In genomic region chr2:158761626-158762025, GRCh38 we compare ENCODE assay signal across 16 cellular contexts. TPM values are rescaled to one million over a fixed set of nuclear protein-coding genes. Genes with fewer than 3 reads are reported as not detected.
DNase-seq lines count a peak whose midpoint lies in the region; TF ChIP-seq lines count a peak whose summit lies in the region.
"Had no signal": no experiment of that assay in that cellular context is flagged by ENCODE, and none has a peak within 500 bp of the region (broad histone marks: within the 10 kb centered on the region; RNA-seq: fewer than 3 reads in every experiment).

No MANE protein-coding gene starts in this region.

- H3K4me1 ChIP-seq in mammary epithelial cell (ENCODE audit: insufficient read depth, low read length): peaks cover 21% of the 10 kb centered on the region
- H3K4me1 ChIP-seq in osteoblast (ENCODE audit: insufficient read depth, low read length): no peaks in the 10 kb centered on the region
- H3K4me1 ChIP-seq: A549, transverse colon had no signal

- intact Hi-C loops in mammary epithelial cell (cut with micrococcal nuclease): loop anchor here (2.0 kb wide), 1 partner anchor 19 kb away; no protein-coding TSS in a partner anchor

- CTCF ChIA-PET in mammary epithelial cell (lab: Charles Lee; ENCODE audit: low non-redundant PET): interaction anchor here (0.7 kb wide), 1 partner anchor 357 kb away, joined by 3 read pairs; no protein-coding TSS in a partner anchor

- H3K9me3 ChIP-seq in mammary epithelial cell (replicated peaks; ENCODE audit: insufficient read depth, low read length): no peaks in the 10 kb centered on the region
- no peaks in the 10 kb centered on the region for H3K9me3 ChIP-seq in osteoblast (ENCODE audit: low read depth, low read length)
- H3K9me3 ChIP-seq: A549, transverse colon had no signal

- H3K27me3 ChIP-seq in mammary epithelial cell (ENCODE audit: insufficient read depth, low read length) (no peaks in the 10 kb centered on the region), osteoblast (ENCODE audit: insufficient read depth, low read length) (no peaks in the 10 kb centered on the region)
- H3K27me3 ChIP-seq: dorsolateral prefrontal cortex, transverse colon had no signal

- DNase-seq in AG20443 (ENCODE audit: low spot score): peak; percentile 78
- DNase-seq in Kasumi-1 (lab: John Stamatoyannopoulos, UW): peak; percentile 68 to 85
- peak; percentile 99 for DNase-seq in mammary epithelial cell
- peak; percentile 89 for DNase-seq in kidney tubule cell (ENCODE audit: low spot score)
- DNase-seq in activated naive CD4-positive, alpha-beta T cell treated with Interleukin-2 at 50 U/mL for 16 hours: no peak
- no peak for DNase-seq in osteoblast (ENCODE audit: insufficient read length, low spot score, missing footprints)
- no peak for DNase-seq in activated T-cell treated with anti-CD3 and anti-CD28 coated beads, Interleukin-2, amount 50 U/mL, for 48 hours
- no peak for DNase-seq in stimulated activated CD4-positive, alpha-beta T cell treated with anti-CD3 and anti-CD28 coated beads, Interleukin-4, amount 100 ng/mL, for 4 hours
- DNase-seq: activated CD8-positive, alpha-beta memory T cell treated with anti-CD3 and anti-CD28 coated beads, Interleukin-2, amount 10 ng/mL, durations not matched to agents 7 days and 5 days; activated naive CD8-positive, alpha-beta T cell treated with anti-CD3 and anti-CD28 coated beads for 36 hours; NCI-H1417 treated with DMSO at 0.1 percent for 48 hours; NCI-H526; small intestine; transverse colon had no signal

- peak overlapping the region; percentile 42 for H3K9ac ChIP-seq in mammary epithelial cell (ENCODE audit: insufficient read depth, low read length)

- H3K4me3 ChIP-seq in mammary epithelial cell (replicated peaks in 1 of 3; ENCODE audit: insufficient read depth in 1 of 3, low read depth in 2 of 3, low read length in 3 of 3) (peak overlapping the region in 2 of 3 experiments; percentile 0 to 13), osteoblast (ENCODE audit: insufficient read depth, low read length) (no peak overlapping the region)
- H3K4me3 ChIP-seq: A549, dorsolateral prefrontal cortex, transverse colon had no signal

- H4K20me1 ChIP-seq in mammary epithelial cell (ENCODE audit: insufficient read depth, low read length) (no peaks in the 10 kb centered on the region), osteoblast (ENCODE audit: insufficient read depth, low read length) (no peaks in the 10 kb centered on the region)

- H3K4me2 ChIP-seq in mammary epithelial cell (ENCODE audit: insufficient read depth, low read depth, low read length) (peak overlapping the region; percentile 75), osteoblast (ENCODE audit: insufficient read depth, low read length) (no peak overlapping the region)
- H3K4me2 ChIP-seq: A549 had no signal

- in situ Hi-C loops in mammary epithelial cell (cut with MboI; ENCODE audit: low sequenced_read_pairs in 2 of 2): no loop called here

- dilution Hi-C loops in mammary epithelial cell (cut with HindIII; ENCODE audit: low sequenced_read_pairs): no loop called here

- H2AFZ ChIP-seq in mammary epithelial cell (ENCODE audit: low read depth, low read length): peak overlapping the region; percentile 94
- H2AFZ ChIP-seq in osteoblast (ENCODE audit: low read length): no peak overlapping the region

- no peaks in the 10 kb centered on the region for H3K79me2 ChIP-seq in mammary epithelial cell (ENCODE audit: insufficient read depth, low read length)
- H3K79me2 ChIP-seq in osteoblast (ENCODE audit: insufficient read depth, low read length): no peaks in the 10 kb centered on the region

- 0% methylated on average over 4 of the region's 4 CpGs for WGBS in mammary epithelial cell (ENCODE audit: low coverage, missing lambda C conversion rate)

- peak overlapping the region; percentile 82 for H3K27ac ChIP-seq in mammary epithelial cell (ENCODE audit: insufficient read depth, low read depth, low read length)
- no peak overlapping the region for H3K27ac ChIP-seq in osteoblast (ENCODE audit: low read depth, low read length)
- H3K27ac ChIP-seq: A549, dorsolateral prefrontal cortex, transverse colon had no signal

- BruUV-seq in mammary epithelial cell (replicated peaks; lab: Mats Ljungman, UMichigan): no TSS peak

- no peaks in the 10 kb centered on the region for H3K36me3 ChIP-seq in mammary epithelial cell (ENCODE audit: insufficient read depth, low read length)
- no peaks in the 10 kb centered on the region for H3K36me3 ChIP-seq in osteoblast (ENCODE audit: insufficient read depth, low read length)
- H3K36me3 ChIP-seq: transverse colon had no signal

- no peak for TF ChIP-seq CTCF in mammary epithelial cell (conservative IDR thresholded peaks at IDR 0.05 in 1 of 2, IDR thresholded peaks at IDR 0.05 in 1 of 2; ENCODE audit: extremely low read depth in 1 of 2, insufficient read depth in 1 of 2, low read depth in 1 of 2, low read length in 2 of 2)
- TF ChIP-seq CTCF in osteoblast (IDR thresholded peaks at IDR 0.05; ENCODE audit: extremely low read depth, low read depth, low read length): no peak

RNA-seq across cellular contexts. Expression of gene DAPL1, which starts 33.5 kb away (rescaled TPM):
- total RNA-seq in mammary epithelial cell (1 to 10 TPM; 1.2 to 1.6 TPM), osteoblast (0.29 TPM in 1 of 2 replicates, not detected in the other)
- polyA plus RNA-seq in mammary epithelial cell: 5.2 TPM
- not detected for polyA minus RNA-seq in mammary epithelial cell
- total RNA-seq: activated CD8-positive, alpha-beta memory T cell treated with anti-CD3 and anti-CD28 coated beads, Interleukin-2, amount 10 ng/mL, durations not matched to agents 7 days and 5 days; activated naive CD8-positive, alpha-beta T cell treated with anti-CD3 and anti-CD28 coated beads for 36 hours; transverse colon had no signal
- polyA plus RNA-seq: A549 had no signal

Comparison
In these comparisons a context has a peak if more than half of its experiments do, and no peak if none do; other contexts are left out.
1. DNase-seq: peak in AG20443 (single experiment), Kasumi-1 (2 of 2), mammary epithelial cell (single experiment) and kidney tubule cell (single experiment); none in activated naive CD4-positive, alpha-beta T cell treated with Interleukin-2 at 50 U/mL for 16 hours (single experiment), osteoblast (single experiment), activated T-cell treated with anti-CD3 and anti-CD28 coated beads, Interleukin-2, amount 50 U/mL, for 48 hours (0 of 2) and stimulated activated CD4-positive, alpha-beta T cell treated with anti-CD3 and anti-CD28 coated beads, Interleukin-4, amount 100 ng/mL, for 4 hours (0 of 2).